Comparison of ENCODE assay signal across 8 cellular contexts in the genomic region with DNA sequence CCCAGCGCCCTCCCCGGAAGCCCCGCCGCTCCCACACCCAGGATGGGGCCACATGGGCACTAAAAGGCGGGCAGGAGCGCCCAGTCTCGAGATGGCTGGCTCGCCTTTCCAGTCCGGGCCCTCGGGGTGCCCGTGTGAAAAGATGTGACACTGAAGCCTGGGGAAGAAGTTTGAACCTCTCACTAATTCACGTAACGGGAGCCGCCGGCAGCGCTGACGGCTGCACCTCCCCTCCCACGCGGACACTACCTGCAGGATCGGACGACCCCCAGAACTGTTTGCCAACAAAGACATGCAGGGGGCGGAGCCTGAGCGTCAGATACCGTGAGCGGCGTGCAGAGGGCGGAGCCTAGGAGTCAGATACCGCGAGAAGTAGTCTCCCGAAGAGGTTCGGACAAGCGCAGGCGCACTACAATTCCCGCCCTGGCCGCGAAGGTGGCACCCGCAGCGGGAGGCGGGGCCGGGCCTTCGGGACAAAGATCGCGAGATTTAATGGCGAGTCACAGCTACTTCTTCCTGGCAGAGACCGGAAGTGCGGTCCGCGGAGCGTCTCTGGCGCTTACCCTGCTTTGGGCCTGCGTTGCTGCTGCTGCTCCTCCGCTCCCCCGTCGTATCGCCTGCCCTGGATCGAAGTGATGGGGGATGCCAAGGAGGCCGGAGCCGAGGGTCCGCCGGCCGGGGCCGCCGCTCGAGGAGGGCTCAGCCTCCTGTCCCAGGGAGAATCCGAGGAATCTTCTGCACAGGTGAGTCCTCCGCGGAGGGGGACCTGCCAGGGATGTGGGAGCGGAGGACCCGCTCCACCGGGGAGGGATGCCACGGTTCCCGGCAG. TPM values are rescaled to one million over a fixed set of nuclear protein-coding genes. Genes with fewer than 3 reads are reported as not detected.
DNase-seq lines count a peak whose midpoint lies in the region; ATAC-seq and TF ChIP-seq lines count a peak whose summit lies in the region.

A gene with protein sequence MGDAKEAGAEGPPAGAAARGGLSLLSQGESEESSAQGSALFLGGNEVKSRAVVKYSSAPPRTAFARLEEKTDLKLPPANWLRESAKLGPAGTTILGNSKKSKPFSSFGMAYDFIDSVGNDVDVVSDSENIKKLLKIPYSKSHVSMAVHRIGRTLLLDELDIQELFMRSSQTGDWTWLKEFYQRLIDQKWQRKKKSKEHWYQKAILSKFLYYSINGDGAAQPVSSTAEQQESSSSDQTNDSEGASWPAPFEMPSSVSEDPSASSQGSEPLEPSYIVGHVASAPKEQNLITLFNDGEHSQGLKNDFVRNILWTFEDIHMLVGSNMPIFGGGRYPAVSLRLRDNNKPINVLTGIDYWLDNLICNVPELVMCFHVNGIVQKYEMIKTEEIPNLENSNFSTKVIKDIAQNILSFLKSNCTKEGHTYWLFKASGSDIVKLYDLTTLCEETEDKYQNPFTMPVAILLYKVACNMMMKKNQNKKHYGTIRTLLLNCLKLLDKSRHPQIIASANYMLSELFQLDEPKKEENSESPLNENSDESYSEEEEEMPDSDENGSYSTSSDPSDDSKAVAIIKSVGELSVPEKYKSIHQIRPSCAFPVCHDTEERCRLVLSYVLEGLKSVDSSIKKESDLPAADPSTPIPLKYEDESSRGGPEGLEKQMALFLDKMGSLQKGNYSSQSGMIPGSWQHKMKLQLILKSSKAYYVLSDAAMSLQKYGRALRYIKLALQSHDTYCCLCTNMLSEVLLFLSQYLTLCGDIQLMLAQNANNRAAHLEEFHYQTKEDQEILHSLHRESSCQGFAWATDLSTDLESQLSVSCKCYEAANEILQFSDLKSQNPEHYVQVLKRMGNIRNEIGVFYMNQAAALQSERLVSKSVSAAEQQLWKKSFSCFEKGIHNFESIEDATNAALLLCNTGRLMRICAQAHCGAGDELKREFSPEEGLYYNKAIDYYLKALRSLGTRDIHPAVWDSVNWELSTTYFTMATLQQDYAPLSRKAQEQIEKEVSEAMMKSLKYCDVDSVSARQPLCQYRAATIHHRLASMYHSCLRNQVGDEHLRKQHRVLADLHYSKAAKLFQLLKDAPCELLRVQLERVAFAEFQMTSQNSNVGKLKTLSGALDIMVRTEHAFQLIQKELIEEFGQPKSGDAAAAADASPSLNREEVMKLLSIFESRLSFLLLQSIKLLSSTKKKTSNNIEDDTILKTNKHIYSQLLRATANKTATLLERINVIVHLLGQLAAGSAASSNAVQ (plus strand): TSS at position 537 of the 829 bp plus-strand sequence. CDS start 99 bp downstream, at position 636.

- DNase-seq in DMS114 treated with DMSO at 0.1 percent for 48 hours (lab: John Stamatoyannopoulos, UW; ENCODE audit: unreplicated experiment) (peak; percentile 98), PC-3 (peak; percentile 97), activated T-cell treated with anti-CD3 and anti-CD28 coated beads for 48 hours (ENCODE audit: low read depth) (peak; percentile 98), epithelial cell of proximal tubule (ENCODE audit: low read depth) (peak; percentile 80), mucosa of gallbladder (ENCODE audit: low spot score) (peak; percentile 100)
- DNase-seq in stimulated activated CD8-positive, alpha-beta memory T cell treated with anti-CD3 and anti-CD28 coated beads, Interleukin-4, amount 100 ng/mL, for 4 hours (ENCODE audit: low read depth in 2 of 2, low spot score in 1 of 2) = peak; percentile 98

- no peak; the same call in 1 of the 2 replicates for TF ChIP-seq EP300 in Ishikawa (IDR thresholded peaks at IDR 0.05; ENCODE audit: borderline replicate concordance)

- H3K27ac ChIP-seq in PC-3 (ENCODE audit: low read length) = peak within 1 kb of the TSS; percentile 52

- peak; percentile 17; the same call in 1 of the 2 replicates for TF ChIP-seq RAD21 in Ishikawa (IDR thresholded peaks at IDR 0.05; ENCODE audit: low read depth)

- no peaks in the 10 kb centered on the region for H3K9me3 ChIP-seq in PC-3 (ENCODE audit: low read length)

- BruUV-seq in PC-3 (replicated peaks; lab: Mats Ljungman, UMichigan) = no TSS peak

- H3K4me3 ChIP-seq in PC-3 (ENCODE audit: low read length) (peak within 1 kb of the TSS; percentile 94), epithelial cell of proximal tubule (ENCODE audit: low read depth, low read length) (peak within 1 kb of the TSS; percentile 95)

- ATAC-seq in GM21576 (IDR thresholded peaks at IDR 0.05; ENCODE audit: unreplicated experiment) (peak; percentile 91), PC-3 (peak; percentile 95)

- H3K36me3 ChIP-seq in PC-3 (ENCODE audit: low read depth, low read length) = peaks cover 32% of the 10 kb centered on the region

- H3K79me2 ChIP-seq in PC-3 (ENCODE audit: low read length) = peaks cover 30% of the 10 kb centered on the region

- H3F3A ChIP-seq in PC-3 (ENCODE audit: low read length, unreplicated experiment) = no peaks in the 10 kb centered on the region

- TF ChIP-seq CTCF in PC-3 (conservative IDR thresholded peaks at IDR 0.05; ENCODE audit: low read depth, low read length) (no peak), epithelial cell of proximal tubule (conservative IDR thresholded peaks at IDR 0.05; ENCODE audit: low read depth, low read length) (no peak)

- H3K9me2 ChIP-seq in PC-3 (replicated peaks; ENCODE audit: low read length) = no peaks in the 10 kb centered on the region

- no peaks in the 10 kb centered on the region for H3K27me3 ChIP-seq in PC-3 (ENCODE audit: low read length)

- peak within 1 kb of the TSS; percentile 93 for H2AFZ ChIP-seq in PC-3 (ENCODE audit: low read length)

- intact Hi-C loops in PC-3 (cut with micrococcal nuclease) = loop anchor here (1.0 to 10.0 kb wide), 2 partner anchors 105 to 654 kb away; a partner anchor contains a TSS

- no peaks in the 10 kb centered on the region for H4K20me1 ChIP-seq in PC-3 (ENCODE audit: low read length)

- POLR2A ChIA-PET in PC-3 (lab: Charles Lee; ENCODE audit: unreplicated experiment) = interaction anchor here (0.6 kb wide), 1 partner anchor 45 kb away, joined by 5 read pairs; no protein-coding TSS in a partner anchor

- peaks cover 15% of the 10 kb centered on the region for H3K4me1 ChIP-seq in PC-3 (ENCODE audit: insufficient read depth, low read length)

- CTCF ChIA-PET in PC-3 (lab: Charles Lee) = no interaction called here

- peak within 1 kb of the TSS; percentile 95 for H3K9ac ChIP-seq in PC-3 (ENCODE audit: low read length)

- H3K4me2 ChIP-seq in PC-3 (ENCODE audit: low read length) = peak within 1 kb of the TSS; percentile 91

TF ChIP-seq in Ishikawa, 13 proteins besides CTCF, POLR2A, EP300 and RAD21:
- TF ChIP-seq CEBPB (IDR thresholded peaks at IDR 0.05) = no peak; the same call in 1 of the 2 replicates
- no peak for TF ChIP-seq FOXM1 (IDR thresholded peaks at IDR 0.05; ENCODE audit: borderline replicate concordance, low read depth)
- no peak for TF ChIP-seq TEAD4 (IDR thresholded peaks at IDR 0.05)
- TF ChIP-seq, protein P1, sequence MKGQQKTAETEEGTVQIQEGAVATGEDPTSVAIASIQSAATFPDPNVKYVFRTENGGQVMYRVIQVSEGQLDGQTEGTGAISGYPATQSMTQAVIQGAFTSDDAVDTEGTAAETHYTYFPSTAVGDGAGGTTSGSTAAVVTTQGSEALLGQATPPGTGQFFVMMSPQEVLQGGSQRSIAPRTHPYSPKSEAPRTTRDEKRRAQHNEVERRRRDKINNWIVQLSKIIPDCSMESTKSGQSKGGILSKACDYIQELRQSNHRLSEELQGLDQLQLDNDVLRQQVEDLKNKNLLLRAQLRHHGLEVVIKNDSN (IDR thresholded peaks at IDR 0.05) = peak; percentile 53; the same call in 1 of the 2 replicates
- peak; percentile 90 for TF ChIP-seq ZBTB7A (IDR thresholded peaks at IDR 0.05; ENCODE audit: low read depth)
- TF ChIP-seq, protein P2, sequence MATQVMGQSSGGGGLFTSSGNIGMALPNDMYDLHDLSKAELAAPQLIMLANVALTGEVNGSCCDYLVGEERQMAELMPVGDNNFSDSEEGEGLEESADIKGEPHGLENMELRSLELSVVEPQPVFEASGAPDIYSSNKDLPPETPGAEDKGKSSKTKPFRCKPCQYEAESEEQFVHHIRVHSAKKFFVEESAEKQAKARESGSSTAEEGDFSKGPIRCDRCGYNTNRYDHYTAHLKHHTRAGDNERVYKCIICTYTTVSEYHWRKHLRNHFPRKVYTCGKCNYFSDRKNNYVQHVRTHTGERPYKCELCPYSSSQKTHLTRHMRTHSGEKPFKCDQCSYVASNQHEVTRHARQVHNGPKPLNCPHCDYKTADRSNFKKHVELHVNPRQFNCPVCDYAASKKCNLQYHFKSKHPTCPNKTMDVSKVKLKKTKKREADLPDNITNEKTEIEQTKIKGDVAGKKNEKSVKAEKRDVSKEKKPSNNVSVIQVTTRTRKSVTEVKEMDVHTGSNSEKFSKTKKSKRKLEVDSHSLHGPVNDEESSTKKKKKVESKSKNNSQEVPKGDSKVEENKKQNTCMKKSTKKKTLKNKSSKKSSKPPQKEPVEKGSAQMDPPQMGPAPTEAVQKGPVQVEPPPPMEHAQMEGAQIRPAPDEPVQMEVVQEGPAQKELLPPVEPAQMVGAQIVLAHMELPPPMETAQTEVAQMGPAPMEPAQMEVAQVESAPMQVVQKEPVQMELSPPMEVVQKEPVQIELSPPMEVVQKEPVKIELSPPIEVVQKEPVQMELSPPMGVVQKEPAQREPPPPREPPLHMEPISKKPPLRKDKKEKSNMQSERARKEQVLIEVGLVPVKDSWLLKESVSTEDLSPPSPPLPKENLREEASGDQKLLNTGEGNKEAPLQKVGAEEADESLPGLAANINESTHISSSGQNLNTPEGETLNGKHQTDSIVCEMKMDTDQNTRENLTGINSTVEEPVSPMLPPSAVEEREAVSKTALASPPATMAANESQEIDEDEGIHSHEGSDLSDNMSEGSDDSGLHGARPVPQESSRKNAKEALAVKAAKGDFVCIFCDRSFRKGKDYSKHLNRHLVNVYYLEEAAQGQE (IDR thresholded peaks at IDR 0.05; ENCODE audit: low read depth) = no peak
- no peak; the same call in 1 of the 2 replicates for TF ChIP-seq EGR1 (IDR thresholded peaks at IDR 0.05)
- peak; percentile 43; the same call in 1 of the 2 replicates for TF ChIP-seq TCF12 (IDR thresholded peaks at IDR 0.05; ENCODE audit: low read depth)
- TF ChIP-seq, protein P3, sequence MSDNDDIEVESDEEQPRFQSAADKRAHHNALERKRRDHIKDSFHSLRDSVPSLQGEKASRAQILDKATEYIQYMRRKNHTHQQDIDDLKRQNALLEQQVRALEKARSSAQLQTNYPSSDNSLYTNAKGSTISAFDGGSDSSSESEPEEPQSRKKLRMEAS (IDR thresholded peaks at IDR 0.05) = peak; percentile 95
- TF ChIP-seq CREB1 (IDR thresholded peaks at IDR 0.05; ENCODE audit: low read depth) = peak; percentile 59
- TF ChIP-seq TAF1 (IDR thresholded peaks at IDR 0.05; ENCODE audit: low read depth) = peak; percentile 95
- TF ChIP-seq YY1 (IDR thresholded peaks at IDR 0.05; ENCODE audit: low read depth) = peak; percentile 71; the same call in 1 of the 2 replicates
- peak; percentile 54 for TF ChIP-seq NFIC (IDR thresholded peaks at IDR 0.05)
TF ChIP-seq in Ishikawa: peak in this region for 8.

RNA-seq across cellular contexts. Expression of the gene that starts here (rescaled TPM):
- total RNA-seq in PC-3 (2014; rRNA removed) = 16.0 and 17.7 TPM in 2 replicates
- 14.5 and 15.4 TPM in 2 replicates for total RNA-seq in epithelial cell of proximal tubule
- 15.4 TPM for total RNA-seq in mucosa of gallbladder

Comparison
In these comparisons a context has a peak if more than half of its experiments do, and no peak if none do; other contexts are left out.
1. Peak in every context shown above with its lines: DNase-seq, ATAC-seq, H3K4me3 ChIP-seq and H3K27ac ChIP-seq.